2 cellular contexts compared by ENCODE assay signal in the genomic region with DNA sequence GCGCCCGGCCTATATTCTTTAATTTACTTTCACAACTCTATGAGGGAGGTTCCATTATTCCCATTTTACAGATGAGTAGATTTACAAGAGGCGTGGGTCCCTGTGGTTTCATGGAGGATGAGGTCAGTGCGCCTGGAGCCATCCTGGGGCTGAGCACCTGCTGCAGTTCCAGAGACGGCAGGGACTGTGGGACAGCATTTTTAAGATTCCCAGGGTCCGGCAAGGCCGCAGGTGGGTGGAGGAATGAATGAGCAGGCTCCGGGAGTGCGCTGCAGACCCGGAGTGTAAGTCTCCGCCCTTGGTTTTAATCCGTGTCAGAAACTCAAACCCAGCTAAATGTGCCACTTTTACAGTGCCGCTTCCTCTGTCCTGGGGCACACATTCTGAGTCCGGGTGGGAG.
TF ChIP-seq lines count a peak whose summit lies in the region.

No MANE protein-coding gene starts in this region.

TF ChIP-seq in endothelial cell of umbilical vein, 7 proteins besides CTCF, POLR2A, EP300 and RAD21:
- TF ChIP-seq GATA2 (IDR thresholded peaks at IDR 0.05; ENCODE audit: insufficient read depth, insufficient read length, low read depth, low read length) = no peak

TF ChIP-seq in neural cell, 6 proteins besides CTCF, POLR2A, EP300 and RAD21:
- TF ChIP-seq MXI1 (conservative IDR thresholded peaks at IDR 0.05; ENCODE audit: poor library complexity, severe bottlenecking) = no peak
TF ChIP-seq in neural cell: peak in this region for 0.
